ENCODE assay signal across 14 cellular contexts in genomic region chr13:75405976-75406703, GRCh38.
DNase-seq lines count a peak whose midpoint lies in the region; ATAC-seq and TF ChIP-seq lines count a peak whose summit lies in the region.
"Had no signal": no experiment of that assay in that cellular context is flagged by ENCODE, and none has a peak within 500 bp of the region (broad histone marks: within the 10 kb centered on the region; RNA-seq: fewer than 3 reads in every experiment).

No MANE protein-coding gene starts in this region.

- no peak for ATAC-seq in GM19324 (IDR thresholded peaks at IDR 0.05; ENCODE audit: low FRiP score, unreplicated experiment)
- ATAC-seq in SK-N-SH treated with all-trans-retinoic acid at 6 μM for 48 hours: no peak
- no peak for ATAC-seq in HG03521 (IDR thresholded peaks at IDR 0.05; ENCODE audit: unreplicated experiment)

- DNase-seq in NCI-H146 (lab: John Stamatoyannopoulos, UW) (peak; percentile 60), astrocyte of the spinal cord (ENCODE audit: low read depth, low spot score) (peak; percentile 63), right atrium auricular region (ENCODE audit: low spot score) (no peak), AG08396 (ENCODE audit: low spot score) (no peak)
- DNase-seq: activated CD4-positive, alpha-beta T cell treated with anti-CD3 and anti-CD28 coated beads, Interleukin-2, amount 50 U/mL, for 4 hours; cerebellar nuclear complex; immature natural killer cell; NCI-H2107; Peyer's patch; sigmoid colon had no signal

- H3K9me3 ChIP-seq in right atrium auricular region (no peaks in the 10 kb centered on the region), skeletal muscle tissue (ENCODE audit: control insufficient read depth in 3 of 3, low read length in 3 of 3) (no peaks in the 10 kb centered on the region)
- H3K9me3 ChIP-seq: Peyer's patch, sigmoid colon had no signal

- TF ChIP-seq CTCF in astrocyte of the spinal cord (IDR thresholded peaks at IDR 0.05; ENCODE audit: low read depth, low read length): no peak
- TF ChIP-seq CTCF in right atrium auricular region (IDR thresholded peaks at IDR 0.05): no peak

- no peak overlapping the region for H3K9ac ChIP-seq in skeletal muscle tissue (ENCODE audit: low read depth in 1 of 3, low read length in 3 of 3)

- H3K4me1 ChIP-seq in right atrium auricular region: peaks cover 0 to 6% of the 10 kb centered on the region in 2 donors
- H3K4me1 ChIP-seq in skeletal muscle tissue (ENCODE audit: control insufficient read depth in 3 of 3, insufficient read depth in 3 of 3, low read length in 3 of 3): peaks cover 21 to 37% (median 30%) of the 10 kb centered on the region in 3 donors
- H3K4me1 ChIP-seq: Peyer's patch had no signal

- H3K36me3 ChIP-seq in right atrium auricular region: no peaks in the 10 kb centered on the region
- no peaks in the 10 kb centered on the region for H3K36me3 ChIP-seq in skeletal muscle tissue (ENCODE audit: control insufficient read depth in 3 of 3, insufficient read depth in 3 of 3, low read length in 3 of 3)
- H3K36me3 ChIP-seq: Peyer's patch, sigmoid colon had no signal

- H3K27me3 ChIP-seq in right atrium auricular region: no peaks in the 10 kb centered on the region
- H3K27me3 ChIP-seq in skeletal muscle tissue (ENCODE audit: control insufficient read depth in 3 of 3, insufficient read depth in 3 of 3, low read length in 3 of 3): no peaks in the 10 kb centered on the region
- H3K27me3 ChIP-seq: Peyer's patch, sigmoid colon had no signal

- in situ Hi-C loops in astrocyte of the spinal cord (cut with HindIII; ENCODE audit: low sequenced_read_pairs): no loop called here

- H3K4me3 ChIP-seq in astrocyte of the spinal cord (ENCODE audit: low read depth, low read length): no peak overlapping the region
- H3K4me3 ChIP-seq in right atrium auricular region: no peak overlapping the region
- H3K4me3 ChIP-seq in skeletal muscle tissue (ENCODE audit: low read length in 3 of 3): no peak overlapping the region
- H3K4me3 ChIP-seq: Peyer's patch, sigmoid colon had no signal

- H3K27ac ChIP-seq in right atrium auricular region (peak overlapping the region; percentile 77 to 91), skeletal muscle tissue (ENCODE audit: low read depth, low read length) (peak overlapping the region; percentile 32)
- H3K27ac ChIP-seq: Peyer's patch had no signal

TF ChIP-seq in SK-N-SH treated with all-trans-retinoic acid at 6 μM for 48 hours, 23 proteins besides CTCF, POLR2A, EP300 and RAD21:
- TF ChIP-seq TSHZ2 (CRISPR knock-in tag; IDR thresholded peaks at IDR 0.05): no peak
- no peak for TF ChIP-seq ESRRG (CRISPR knock-in tag; IDR thresholded peaks at IDR 0.05)

Comparison
In these comparisons a context has a peak if more than half of its experiments do, and no peak if none do; other contexts are left out.
1. DNase-seq: peak in NCI-H146 (single experiment) and astrocyte of the spinal cord (single experiment); none in right atrium auricular region (single experiment) and AG08396 (single experiment).